8 cellular contexts compared by ENCODE assay signal in genomic region chr17:7351665-7352558, GRCh38. TPM values are rescaled to one million over a fixed set of nuclear protein-coding genes. Genes with fewer than 3 reads are reported as not detected.
DNase-seq lines count a peak whose midpoint lies in the region; ATAC-seq lines count a peak whose summit lies in the region.

Gene KCTD11, plus strand, starts transcription at chr17:7352162.

- DNase-seq in OCI-M2 (lab: John Stamatoyannopoulos, UW; ENCODE audit: unreplicated experiment) (peak; percentile 18), fibroblast of gingiva (ENCODE audit: low read depth) (peak; percentile 93), naive B cell (peak; percentile 71)
- DNase-seq in activated T-helper 1 cell treated with anti-CD3 and anti-CD28 coated beads, Interleukin-12 subunit alpha, Interleukin-12 subunit beta, Interleukin-2, Interleukin-4 antibody, amounts not matched to agents 30 ng/mL and 10 ng/mL and 1 ng/mL, durations not matched to agents 14 hours and 24 hours and 36 hours (ENCODE audit: low spot score): peak; percentile 76
- DNase-seq in stimulated activated naive CD8-positive, alpha-beta T cell treated with anti-CD3 and anti-CD28 coated beads, Interleukin-15, Interleukin-2, amounts not matched to agents 100 U/mL and 50 U/mL, for 24 hours: peak; percentile 87

- no peaks in the 10 kb centered on the region for H3K9me3 Mint-ChIP-seq in activated T-helper 1 cell treated with anti-CD3 and anti-CD28 coated beads, Interleukin-12 subunit alpha, Interleukin-12 subunit beta, Interleukin-2, Interleukin-4 antibody, amounts not matched to agents 30 ng/mL and 10 ng/mL and 1 ng/mL, durations not matched to agents 14 hours and 24 hours and 36 hours
- no peaks in the 10 kb centered on the region for H3K9me3 Mint-ChIP-seq in naive B cell

- intact Hi-C loops in activated T-helper 1 cell treated with anti-CD3 and anti-CD28 coated beads, Interleukin-12 subunit alpha, Interleukin-12 subunit beta, Interleukin-2, Interleukin-4 antibody, amounts not matched to agents 30 ng/mL and 10 ng/mL and 1 ng/mL, durations not matched to agents 14 hours and 24 hours and 36 hours (cut with micrococcal nuclease): loop anchor here (1.0 to 5.0 kb wide), 6 partner anchors 15 to 335 kb away; partner anchors contain the start of genes ACAP1, NEURL4, POLR2A and SLC2A4

- H3K4me1 Mint-ChIP-seq in activated T-helper 1 cell treated with anti-CD3 and anti-CD28 coated beads, Interleukin-12 subunit alpha, Interleukin-12 subunit beta, Interleukin-2, Interleukin-4 antibody, amounts not matched to agents 30 ng/mL and 10 ng/mL and 1 ng/mL, durations not matched to agents 14 hours and 24 hours and 36 hours (ENCODE audit: low read depth): peaks cover 41% of the 10 kb centered on the region
- peaks cover 36 to 53% (median 46%) of the 10 kb centered on the region in 3 donors for H3K4me1 Mint-ChIP-seq in naive B cell

- H3K79me2 ChIP-seq in ACC112 (ENCODE audit: control insufficient read depth, insufficient read depth, low read length, unreplicated experiment): peaks cover 30% of the 10 kb centered on the region

- peaks cover 20% of the 10 kb centered on the region for H3K36me3 Mint-ChIP-seq in activated T-helper 1 cell treated with anti-CD3 and anti-CD28 coated beads, Interleukin-12 subunit alpha, Interleukin-12 subunit beta, Interleukin-2, Interleukin-4 antibody, amounts not matched to agents 30 ng/mL and 10 ng/mL and 1 ng/mL, durations not matched to agents 14 hours and 24 hours and 36 hours (ENCODE audit: low read depth)
- no peaks in the 10 kb centered on the region for H3K36me3 Mint-ChIP-seq in naive B cell

- H3K36me3 ChIP-seq in ACC112 (ENCODE audit: insufficient read depth, low read length): no peaks in the 10 kb centered on the region

- H3K27me3 Mint-ChIP-seq in activated T-helper 1 cell treated with anti-CD3 and anti-CD28 coated beads, Interleukin-12 subunit alpha, Interleukin-12 subunit beta, Interleukin-2, Interleukin-4 antibody, amounts not matched to agents 30 ng/mL and 10 ng/mL and 1 ng/mL, durations not matched to agents 14 hours and 24 hours and 36 hours (ENCODE audit: insufficient read depth): no peaks in the 10 kb centered on the region
- H3K27me3 Mint-ChIP-seq in naive B cell: no peaks in the 10 kb centered on the region

- H3K4me1 ChIP-seq in ACC112 (ENCODE audit: control insufficient read depth, insufficient read depth, low read length, unreplicated experiment): peaks cover 41% of the 10 kb centered on the region

- peak within 1 kb of the TSS; percentile 39 for H2AFZ ChIP-seq in ACC112 (ENCODE audit: low read length, unreplicated experiment)

- peak within 1 kb of the TSS; percentile 87 for H3K27ac Mint-ChIP-seq in activated T-helper 1 cell treated with anti-CD3 and anti-CD28 coated beads, Interleukin-12 subunit alpha, Interleukin-12 subunit beta, Interleukin-2, Interleukin-4 antibody, amounts not matched to agents 30 ng/mL and 10 ng/mL and 1 ng/mL, durations not matched to agents 14 hours and 24 hours and 36 hours
- H3K27ac Mint-ChIP-seq in naive B cell: peak within 1 kb of the TSS in 5 of 6 donors; percentile 80 to 97 (median 93)

- ATAC-seq in GM18870 (IDR thresholded peaks at IDR 0.05; ENCODE audit: unreplicated experiment): peak; percentile 37
- peak; percentile 73 for ATAC-seq in HG03108 (IDR thresholded peaks at IDR 0.05; ENCODE audit: unreplicated experiment)
- ATAC-seq in naive B cell (ENCODE audit: low read depth in 2 of 2): peak; percentile 47 to 59
- ATAC-seq in stimulated activated naive CD8-positive, alpha-beta T cell treated with anti-CD3 and anti-CD28 coated beads, Interleukin-15, Interleukin-2, amounts not matched to agents 100 U/mL and 50 U/mL, for 24 hours: peak; percentile 59

- no peaks in the 10 kb centered on the region for H3K27me3 ChIP-seq in ACC112 (ENCODE audit: insufficient read depth, low read length)

- peak within 1 kb of the TSS; percentile 84 for H3K4me3 Mint-ChIP-seq in activated T-helper 1 cell treated with anti-CD3 and anti-CD28 coated beads, Interleukin-12 subunit alpha, Interleukin-12 subunit beta, Interleukin-2, Interleukin-4 antibody, amounts not matched to agents 30 ng/mL and 10 ng/mL and 1 ng/mL, durations not matched to agents 14 hours and 24 hours and 36 hours
- H3K4me3 Mint-ChIP-seq in naive B cell: peak within 1 kb of the TSS; percentile 86 to 94 (median 92)

- peak within 1 kb of the TSS; percentile 85 for H3K4me3 ChIP-seq in ACC112 (ENCODE audit: low read depth, low read length)

- peak within 1 kb of the TSS; percentile 93 for H3K27ac ChIP-seq in ACC112 (ENCODE audit: low read depth, low read length)

RNA-seq across cellular contexts. Expression of gene KCTD11, which starts in this region (rescaled TPM):
- 5.3 TPM in 2 replicates for total RNA-seq in activated T-helper 1 cell treated with anti-CD3 and anti-CD28 coated beads, Interleukin-12 subunit alpha, Interleukin-12 subunit beta, Interleukin-2, Interleukin-4 antibody, amounts not matched to agents 30 ng/mL and 10 ng/mL and 1 ng/mL, durations not matched to agents 14 hours and 24 hours and 36 hours
- 10 to 100 TPM in 2 of 6 donors, 1 to 10 TPM in 4; 3.3 to 13.2 (median 8.3) TPM for polyA plus RNA-seq in naive B cell (ENCODE audit: low read depth in 6 of 6)

Comparison
In these comparisons a context has a peak if more than half of its experiments do, and no peak if none do; other contexts are left out.
1. Peak in every context shown above with its lines: DNase-seq, ATAC-seq, H3K4me3 ChIP-seq and H3K27ac ChIP-seq.
2. DNase-seq: peak in every context shown above with its lines; median percentile 93 in fibroblast of gingiva; 87 in stimulated activated naive CD8-positive, alpha-beta T cell treated with anti-CD3 and anti-CD28 coated beads, Interleukin-15, Interleukin-2, amounts not matched to agents 100 U/mL and 50 U/mL, for 24 hours; 76 in activated T-helper 1 cell treated with anti-CD3 and anti-CD28 coated beads, Interleukin-12 subunit alpha, Interleukin-12 subunit beta, Interleukin-2, Interleukin-4 antibody, amounts not matched to agents 30 ng/mL and 10 ng/mL and 1 ng/mL, durations not matched to agents 14 hours and 24 hours and 36 hours; 71 in naive B cell; 18 in OCI-M2.